ENCODE assay signal across 28 cellular contexts in genomic region chr3:101169516-101169915, GRCh38.
"Had no signal": no experiment of that assay in that cellular context is flagged by ENCODE, and none has a peak within 500 bp of the region (broad histone marks: within the 10 kb centered on the region; RNA-seq: fewer than 3 reads in every experiment).

No MANE protein-coding gene starts in this region.

- H3K9me3 Mint-ChIP-seq: activated CD8-positive, alpha-beta T cell treated with anti-CD3 and anti-CD28 coated beads for 36 hours; brain; stimulated activated effector memory CD8-positive, alpha-beta T cell treated with anti-CD3 and anti-CD28 coated beads, Interleukin-12 subunit alpha, Interleukin-12 subunit beta, amount 100 ng/mL, for 72 hours had no signal

- H3K27ac Mint-ChIP-seq: activated CD8-positive, alpha-beta T cell treated with anti-CD3 and anti-CD28 coated beads for 36 hours; activated naive CD8-positive, alpha-beta T cell; brain; naive B cell; nephron progenitor cell; stimulated activated effector memory CD8-positive, alpha-beta T cell treated with anti-CD3 and anti-CD28 coated beads, Interleukin-12 subunit alpha, Interleukin-12 subunit beta, amount 100 ng/mL, for 72 hours had no signal

- H3K4me1 ChIP-seq: colonic mucosa, suprapubic skin had no signal

- H3K4me3 Mint-ChIP-seq: activated CD8-positive, alpha-beta T cell treated with anti-CD3 and anti-CD28 coated beads for 36 hours; activated naive CD8-positive, alpha-beta T cell; brain; naive B cell; nephron progenitor cell; stimulated activated effector memory CD8-positive, alpha-beta T cell treated with anti-CD3 and anti-CD28 coated beads, Interleukin-12 subunit alpha, Interleukin-12 subunit beta, amount 100 ng/mL, for 72 hours had no signal

- H3K9me3 ChIP-seq: ascending aorta, colonic mucosa, left ventricle myocardium inferior, neutrophil, stomach, suprapubic skin, tibial artery had no signal

- H3K27me3 Mint-ChIP-seq: brain had no signal

- H3K27me3 ChIP-seq: ascending aorta, cardiac muscle cell, colonic mucosa, neutrophil, stomach, suprapubic skin, tibial artery had no signal

- H3K36me3 ChIP-seq: ascending aorta, cardiac muscle cell, colonic mucosa, left ventricle myocardium inferior, neutrophil, stomach, suprapubic skin, tibial artery had no signal

- H3K36me3 Mint-ChIP-seq: brain; naive B cell; stimulated activated effector memory CD8-positive, alpha-beta T cell treated with anti-CD3 and anti-CD28 coated beads, Interleukin-12 subunit alpha, Interleukin-12 subunit beta, amount 100 ng/mL, for 72 hours had no signal

- DNase-seq: activated CD4-positive, alpha-beta T cell treated with anti-CD3 and anti-CD28 coated beads, Interleukin-2, amount 50 U/mL, for 1 hour; activated CD4-positive, CD25-positive, alpha-beta regulatory T cell treated with anti-CD3 and anti-CD28 coated beads, Interleukin-2, amount 50 U/mL, for 72 hours; activated CD8-positive, alpha-beta T cell treated with anti-CD3 and anti-CD28 coated beads for 36 hours; activated effector memory CD4-positive, alpha-beta T cell treated with Interleukin-2 at 50 U/mL for 16 hours; activated naive CD4-positive, alpha-beta T cell treated with Interleukin-2 at 50 U/mL for 16 hours; activated T-cell treated with anti-CD3 and anti-CD28 coated beads, Interleukin-2, amount 50 U/mL, for 48 hours; cerebellar nuclear complex; colonic mucosa; dorsolateral prefrontal cortex; effector memory CD4-positive, alpha-beta T cell; erythroblast; foreskin fibroblast; left ventricle myocardium inferior; mesendoderm; naive B cell; nephron progenitor cell; stimulated activated CD4-positive, alpha-beta T cell treated with anti-CD3 and anti-CD28 coated beads, Interleukin-4, amount 100 ng/mL, for 24 hours; stomach; tibial artery had no signal

- H3K4me3 ChIP-seq: ascending aorta, cardiac muscle cell, colonic mucosa, dorsolateral prefrontal cortex, left ventricle myocardium inferior, lung, stomach, suprapubic skin, tibial artery had no signal

- H3K27ac ChIP-seq: cardiac muscle cell, colonic mucosa, dorsolateral prefrontal cortex, neutrophil, suprapubic skin, VCaP had no signal

- H3K4me1 Mint-ChIP-seq: brain; naive B cell; stimulated activated effector memory CD8-positive, alpha-beta T cell treated with anti-CD3 and anti-CD28 coated beads, Interleukin-12 subunit alpha, Interleukin-12 subunit beta, amount 100 ng/mL, for 72 hours had no signal
